Comparison of ENCODE assay signal across 26 cellular contexts in genomic region chr21:36915701-36916075, GRCh38.
"Had no signal": no experiment of that assay in that cellular context is flagged by ENCODE, and none has a peak within 500 bp of the region (broad histone marks: within the 10 kb centered on the region; RNA-seq: fewer than 3 reads in every experiment).

No MANE protein-coding gene starts in this region.

- H3K27me3 ChIP-seq: hepatocyte, neural progenitor cell, neutrophil, right lobe of liver, tibial nerve, upper lobe of left lung, vagina had no signal

- H3K9me3 ChIP-seq: left ventricle myocardium inferior, neutrophil, psoas muscle, right lobe of liver, tibial nerve, upper lobe of left lung, vagina had no signal

- H3K4me1 Mint-ChIP-seq: mesothelial cell of epicardium, naive B cell had no signal

- H3K4me1 ChIP-seq: parathyroid adenoma, vagina had no signal

- H3K4me2 ChIP-seq: hepatocyte, neural progenitor cell, smooth muscle cell had no signal

- H3K27ac Mint-ChIP-seq: mesothelial cell of epicardium; nephron progenitor cell; neural progenitor cell; stimulated activated memory B cell treated with anti-CD40 and anti-IgM and Interleukin-4, amounts not matched to agents 10 μg/mL and 1 μg/mL and 100 μg/mL, for 72 hours had no signal

- H3K27me3 Mint-ChIP-seq: naive B cell; stimulated activated memory B cell treated with anti-CD40 and anti-IgM and Interleukin-4, amounts not matched to agents 10 μg/mL and 1 μg/mL and 100 μg/mL, for 72 hours; stimulated activated naive CD8-positive, alpha-beta T cell treated with anti-CD3 and anti-CD28 coated beads, Interleukin-15, amount 100 ng/mL, for 72 hours had no signal

- ATAC-seq: natural killer cell; psoas muscle; right lobe of liver; stimulated activated memory B cell treated with anti-CD40 and anti-IgM and Interleukin-4, amounts not matched to agents 10 μg/mL and 1 μg/mL and 100 μg/mL, for 72 hours; stimulated activated naive CD8-positive, alpha-beta T cell treated with anti-CD3 and anti-CD28 coated beads, Interleukin-15, amount 100 ng/mL, for 72 hours had no signal

- H3K4me3 ChIP-seq: hepatocyte, left ventricle myocardium inferior, lung, neural progenitor cell, psoas muscle, right lobe of liver, smooth muscle cell, tibial nerve, upper lobe of left lung, vagina had no signal

- H3K27ac ChIP-seq: hepatocyte, left ventricle myocardium inferior, neural progenitor cell, neutrophil, parathyroid adenoma, psoas muscle, right lobe of liver, tibial nerve, upper lobe of left lung, vagina had no signal

- H3K36me3 ChIP-seq: left ventricle myocardium inferior, neural progenitor cell, neutrophil, right lobe of liver, upper lobe of left lung, vagina had no signal

- H3K4me3 Mint-ChIP-seq: mesothelial cell of epicardium; naive B cell; natural killer cell; nephron progenitor cell; neural progenitor cell; stimulated activated memory B cell treated with anti-CD40 and anti-IgM and Interleukin-4, amounts not matched to agents 10 μg/mL and 1 μg/mL and 100 μg/mL, for 72 hours; stimulated activated naive CD8-positive, alpha-beta T cell treated with anti-CD3 and anti-CD28 coated beads, Interleukin-15, amount 100 ng/mL, for 72 hours had no signal

- H3K9me3 Mint-ChIP-seq: mesothelial cell of epicardium; naive B cell; natural killer cell; nephron progenitor cell; neural progenitor cell; stimulated activated memory B cell treated with anti-CD40 and anti-IgM and Interleukin-4, amounts not matched to agents 10 μg/mL and 1 μg/mL and 100 μg/mL, for 72 hours; stimulated activated naive CD8-positive, alpha-beta T cell treated with anti-CD3 and anti-CD28 coated beads, Interleukin-15, amount 100 ng/mL, for 72 hours had no signal

- DNase-seq: islet precursor cell; left ventricle myocardium inferior; mesendoderm; naive B cell; natural killer cell; nephron progenitor cell; psoas muscle; right lobe of liver; stimulated activated CD4-positive, alpha-beta T cell treated with anti-CD3 and anti-CD28 coated beads, Interleukin-1b, Interleukin-23, amount 100 ng/mL, for 48 hours; stimulated activated CD4-positive, alpha-beta T cell treated with anti-CD3 and anti-CD28 coated beads, Interleukin-2, amount 100 ng/mL, for 48 hours; stimulated activated CD4-positive, alpha-beta T cell treated with anti-CD3 and anti-CD28 coated beads, Interleukin-4, amount 100 ng/mL, for 4 hours; stimulated activated CD8-positive, alpha-beta memory T cell treated with anti-CD3 and anti-CD28 coated beads, Interleukin-4, amount 100 ng/mL, for 48 hours; stimulated activated naive CD4-positive, alpha-beta T cell treated with Interleukin-2 at 50 U/mL for 16 hours; stimulated activated naive CD8-positive, alpha-beta T cell treated with anti-CD3 and anti-CD28 coated beads, Interleukin-15, amount 100 ng/mL, for 72 hours; substantia nigra had no signal

- H3K9ac ChIP-seq: neural progenitor cell, parathyroid adenoma had no signal

- H2AFZ ChIP-seq: hepatocyte, neural progenitor cell, parathyroid adenoma had no signal

- H3K36me3 Mint-ChIP-seq: mesothelial cell of epicardium, naive B cell, natural killer cell, neural progenitor cell had no signal

- H3K79me2 ChIP-seq: hepatocyte had no signal
